ENCODE assay signal across 6 cellular contexts in the genomic region with DNA sequence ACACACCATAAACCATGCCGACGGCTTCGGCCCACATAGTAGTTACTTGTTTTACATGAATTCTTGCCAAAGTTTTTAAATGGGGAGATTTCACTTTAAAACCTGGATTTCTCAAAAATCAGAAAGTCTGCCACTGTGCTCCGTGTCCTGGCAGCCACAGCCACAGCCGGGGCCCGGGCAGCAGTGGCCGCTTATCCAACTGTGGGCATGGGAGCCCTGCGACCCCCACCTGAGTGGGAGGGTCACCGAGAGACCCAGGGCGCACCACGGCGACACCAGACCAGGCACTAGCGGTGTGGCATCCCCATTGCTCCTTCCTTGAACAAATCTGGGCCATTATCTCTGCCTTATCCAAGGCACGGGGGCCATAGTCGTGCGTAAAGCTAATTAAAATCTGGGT. TPM values are rescaled to one million over a fixed set of nuclear protein-coding genes. Genes with fewer than 3 reads are reported as not detected.
"Had no signal": no experiment of that assay in that cellular context is flagged by ENCODE, and none has a peak within 500 bp of the region (broad histone marks: within the 10 kb centered on the region; RNA-seq: fewer than 3 reads in every experiment).

No MANE protein-coding gene starts in this region.

- H3K9ac ChIP-seq: KMS-11 had no signal

- DNase-seq: KBM-7, KG1 had no signal

- H3K4me2 ChIP-seq: KMS-11 had no signal

- H3K27ac ChIP-seq: HL-60, KMS-11 had no signal

- FAIRE-seq: HepG2, HTR-8/SVneo had no signal

RNA-seq across cellular contexts. Expression of a gene that starts 30.0 kb away (rescaled TPM):
- total RNA-seq: HepG2 had no signal
- polyA plus RNA-seq: HepG2 had no signal
